ENCODE assay signal across 8 cellular contexts in genomic region chr10:101889256-101890210, GRCh38. TPM values are rescaled to one million over a fixed set of nuclear protein-coding genes. Genes with fewer than 3 reads are reported as not detected.
A peak's percentile ranks its signal among the peaks of the same experiment; 100 is the strongest.
DNase-seq lines count a peak whose midpoint lies in the region; ATAC-seq and TF ChIP-seq lines count a peak whose summit lies in the region.

No MANE protein-coding gene starts in this region.

- H3K4me2 ChIP-seq in MM.1S (ENCODE audit: low read depth, low read length): no peak overlapping the region

- peak; percentile 97 for TF ChIP-seq CTCF in AG04450 (IDR thresholded peaks at IDR 0.05; ENCODE audit: low read depth, low read length)
- TF ChIP-seq CTCF in GM13976 (IDR thresholded peaks at IDR 0.05; ENCODE audit: borderline replicate concordance, control extremely low read depth, extremely low read depth, insufficient read depth, missing control alignments): peak; percentile 81
- peak; percentile 85 for TF ChIP-seq CTCF in MM.1S (IDR thresholded peaks at IDR 0.05; ENCODE audit: low read length)
- TF ChIP-seq CTCF in adrenal gland (IDR thresholded peaks at IDR 0.05): peak; percentile 77 to 90 (median 83)
- peak; percentile 22 to 69 (median 60) for TF ChIP-seq CTCF in sigmoid colon (IDR thresholded peaks at IDR 0.05)

- in situ Hi-C loops in GM13976 (cut with MboI; ENCODE audit: low sequenced_read_pairs, unreplicated experiment): loop anchor here (5.0 kb wide), 1 partner anchor 113 kb away; no protein-coding TSS in a partner anchor

- intact Hi-C loops in adrenal gland (cut with DNase I): loop anchor here (1.0 to 5.0 kb wide), 3 partner anchors 47 to 123 kb away; partner anchors contain the start of gene KCNIP2 (in 1 of the 2)
- intact Hi-C loops in left ventricle myocardium superior (cut with micrococcal nuclease): loop anchor here (2.0 kb wide), 1 partner anchor 119 kb away; no protein-coding TSS in a partner anchor
- intact Hi-C loops in sigmoid colon (cut with DNase I): loop anchor here (5.0 kb wide), 1 partner anchor 123 kb away; no protein-coding TSS in a partner anchor

- CTCF ChIA-PET in AG04450 (lab: Charles Lee): interaction anchor here (0.6 to 8.1 kb wide), 42 partner anchors 9 to 183 kb away, joined by 3 to 244 read pairs (median 5); no protein-coding TSS in a partner anchor

- no peaks in the 10 kb centered on the region for H3K79me2 ChIP-seq in MM.1S (ENCODE audit: low read length)

- TF ChIP-seq EP300 in sigmoid colon (IDR thresholded peaks at IDR 0.05): no peak

- H3K36me3 ChIP-seq in MM.1S (replicated peaks; ENCODE audit: insufficient read depth, low read length): no peaks in the 10 kb centered on the region
- H3K36me3 ChIP-seq in adrenal gland (replicated peaks in 1 of 2): no peaks in the 10 kb centered on the region
- peaks cover 0 to 3% (median 0%) of the 10 kb centered on the region in 4 donors for H3K36me3 ChIP-seq in sigmoid colon

- H3K27me3 ChIP-seq in AG04450 (ENCODE audit: control insufficient read depth, insufficient read depth, low read length): no peaks in the 10 kb centered on the region
- H3K27me3 ChIP-seq in MM.1S (replicated peaks; ENCODE audit: insufficient read depth, low read length): no peaks in the 10 kb centered on the region
- H3K27me3 ChIP-seq in adrenal gland: no peaks in the 10 kb centered on the region
- H3K27me3 ChIP-seq in sigmoid colon: no peaks in the 10 kb centered on the region

- WGBS in adrenal gland, 4 donors: 35 to 57% (median 49%) methylated on average over 5 of the region's 5 CpGs
- 55 to 65% methylated on average over 5 of the region's 5 CpGs for WGBS in sigmoid colon, 2 donors

- DNase-seq in AG04450 (ENCODE audit: low read depth, low spot score) (peak; percentile 61), GM13976 (ENCODE audit: low spot score) (peak; percentile 68), MM.1S (peak; percentile 78), T-helper 1 cell (peak; percentile 17 to 53 (median 37)), adrenal gland (peak; percentile 69 to 94 (median 89)), left ventricle myocardium superior (peak; percentile 83), sigmoid colon (peak; percentile 66)

- peak; percentile 14 for ATAC-seq in left ventricle myocardium superior
- ATAC-seq in GM18907 (IDR thresholded peaks at IDR 0.05; ENCODE audit: unreplicated experiment): no peak

- H3K4me1 ChIP-seq in MM.1S (ENCODE audit: low read length) (no peaks in the 10 kb centered on the region), adrenal gland (replicated peaks in 1 of 2) (no peaks in the 10 kb centered on the region), sigmoid colon (no peaks in the 10 kb centered on the region)

- POLR2A ChIA-PET in AG04450 (lab: Yijun Ruan, JAX): interaction anchor here (0.6 kb wide), 1 partner anchor 69 kb away, joined by 3 read pairs; no protein-coding TSS in a partner anchor

- H4K20me1 ChIP-seq in MM.1S (ENCODE audit: insufficient read depth, low read length): no peaks in the 10 kb centered on the region

- no peaks in the 10 kb centered on the region for H3K9me2 ChIP-seq in MM.1S (replicated peaks; ENCODE audit: insufficient read depth, low read length)

- no peak overlapping the region for H2AFZ ChIP-seq in MM.1S (ENCODE audit: low read length)

- TF ChIP-seq POLR2A in adrenal gland (IDR thresholded peaks at IDR 0.05) (no peak), sigmoid colon (IDR thresholded peaks at IDR 0.05) (no peak)

- no peak overlapping the region for H3K9ac ChIP-seq in MM.1S (ENCODE audit: low read length)

- no peaks in the 10 kb centered on the region for H3F3A ChIP-seq in MM.1S (ENCODE audit: insufficient read depth, low read length)

- no peak overlapping the region for H3K27ac ChIP-seq in AG04450 (ENCODE audit: low read depth, low read length)
- no peak overlapping the region for H3K27ac ChIP-seq in MM.1S (ENCODE audit: low read length)
- no peak overlapping the region for H3K27ac ChIP-seq in adrenal gland
- H3K27ac ChIP-seq in sigmoid colon: no peak overlapping the region

- H3K9me3 ChIP-seq in AG04450 (ENCODE audit: control insufficient read depth, insufficient read depth, low read length) (no peaks in the 10 kb centered on the region), MM.1S (replicated peaks; ENCODE audit: insufficient read depth, low read length) (no peaks in the 10 kb centered on the region), adrenal gland (replicated peaks in 1 of 3) (no peaks in the 10 kb centered on the region), sigmoid colon (no peaks in the 10 kb centered on the region)

- H3K4me3 ChIP-seq in AG04450 (ENCODE audit: low read depth, low read length) (no peak overlapping the region), MM.1S (ENCODE audit: low read length) (no peak overlapping the region), adrenal gland (no peak overlapping the region), sigmoid colon (no peak overlapping the region)

RNA-seq across cellular contexts. Expression of gene KCNIP2, which starts 45.9 kb away (rescaled TPM):
- polyA plus RNA-seq in AG04450 (2011; rRNA removed): 0.40 and 0.61 TPM in 2 replicates
- polyA minus RNA-seq in AG04450 (2011; rRNA and poly(A)+ RNA removed): 0.74 and 1.1 TPM in 2 replicates
- total RNA-seq in adrenal gland: 1 to 10 TPM in 7 of 8 donors, not detected in 1; 2.2 to 7.2 (median 3.9) TPM
- 10 to 100 TPM in 1 of 3 donors, 1 to 10 TPM in 2; 3.7 to 23.0 (median 8.4) TPM for polyA plus RNA-seq in adrenal gland
- 568 TPM for total RNA-seq in left ventricle myocardium superior
- total RNA-seq in sigmoid colon: 1 to 10 TPM; 1.8 to 7.1 (median 2.6) TPM
- polyA plus RNA-seq in sigmoid colon: 1 to 10 TPM in 1 of 3 donors, not detected in 2; 3.3 TPM

Comparison
In these comparisons a context has a peak if more than half of its experiments do, and no peak if none do; other contexts are left out.
1. DNase-seq: peak in every context shown above with its lines; median percentile 89 in adrenal gland; 83 in left ventricle myocardium superior; 78 in MM.1S; 68 in GM13976; 66 in sigmoid colon; 61 in AG04450; 37 in T-helper 1 cell.
2. RNA of gene KCNIP2, which starts 45.9 kb away (total RNA-seq): 568 TPM in left ventricle myocardium superior (single experiment); 2.2 to 7.2 TPM in adrenal gland and 1.8 to 7.1 TPM in sigmoid colon; every median in the first group is over 10 times any median in the second.
3. Peak in every context shown above with its lines, with median percentiles within 50 percentile points of each other: CTCF ChIP-seq.